In the genomic region with DNA sequence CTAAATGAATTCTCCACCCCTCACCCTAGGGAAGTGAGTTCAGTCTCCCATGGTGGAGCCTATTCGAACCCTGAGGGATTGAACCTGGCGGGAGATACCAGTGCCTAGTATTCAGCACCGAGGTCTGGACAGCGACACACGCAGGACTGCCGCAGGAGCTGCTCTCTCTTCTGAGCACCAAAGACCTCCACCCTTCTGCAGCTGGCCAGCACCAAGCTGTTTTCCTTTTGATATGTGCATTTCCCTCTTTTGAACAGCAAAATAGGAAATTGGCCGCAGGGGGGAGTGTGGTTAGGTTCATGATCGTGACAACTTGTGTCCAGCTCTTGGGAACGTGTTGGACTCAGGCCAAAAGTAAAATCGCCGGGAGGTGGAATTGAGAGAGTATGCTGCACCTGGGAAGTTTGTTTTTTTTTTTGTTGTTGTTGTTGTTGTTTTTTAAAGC, we compare ENCODE assay signal across 8 cellular contexts. TPM values are rescaled to one million over a fixed set of nuclear protein-coding genes. Genes with fewer than 3 reads are reported as not detected.
DNase-seq lines count a peak whose midpoint lies in the region; ATAC-seq and TF ChIP-seq lines count a peak whose summit lies in the region.

No MANE protein-coding gene starts in this region.

- H3K4me1 ChIP-seq in left ventricle myocardium inferior: peaks cover 36% of the 10 kb centered on the region

- H3K4me3 ChIP-seq in left ventricle myocardium inferior (no peak overlapping the region), retinal pigment epithelial cell (ENCODE audit: low read length) (no peak overlapping the region)

- no peak overlapping the region for H3K27ac ChIP-seq in left ventricle myocardium inferior (replicated peaks)

- no peaks in the 10 kb centered on the region for H3K36me3 ChIP-seq in left ventricle myocardium inferior

- no peaks in the 10 kb centered on the region for H3K9me3 ChIP-seq in left ventricle myocardium inferior (replicated peaks)

- intact Hi-C loops in left ventricle myocardium inferior (cut with micrococcal nuclease): no loop called here

- TF ChIP-seq CTCF in left ventricle myocardium inferior (IDR thresholded peaks at IDR 0.05; ENCODE audit: borderline replicate concordance) (no peak), retinal pigment epithelial cell (conservative IDR thresholded peaks at IDR 0.05; ENCODE audit: low read depth, low read length) (peak; percentile 14)

- peaks cover 79% of the 10 kb centered on the region for H3K27me3 ChIP-seq in left ventricle myocardium inferior (ENCODE audit: low read depth)

- DNase-seq in AG08396 (ENCODE audit: low spot score) (peak; percentile 80), HK-2 (ENCODE audit: unreplicated experiment) (peak; percentile 30), NOMO-1 treated with dmso at 0.1 percent for 144 hours (lab: John Stamatoyannopoulos, UW; ENCODE audit: unreplicated experiment) (peak; percentile 14), left ventricle myocardium inferior (peak; percentile 53), retinal pigment epithelial cell (ENCODE audit: low read depth) (peak; percentile 38)
- peak; percentile 48 for DNase-seq in activated naive CD4-positive, alpha-beta T cell treated with anti-CD3 and anti-CD28 coated beads, Interleukin-2, amount 50 U/mL, for 16 hours

- ATAC-seq in GM19023 (IDR thresholded peaks at IDR 0.05; ENCODE audit: unreplicated experiment) (peak; percentile 73), HG03457 (IDR thresholded peaks at IDR 0.05; ENCODE audit: unreplicated experiment) (no peak)

RNA-seq across cellular contexts. Expression of gene PCSK1, which starts 1.2 kb away (rescaled TPM):
- total RNA-seq in left ventricle myocardium inferior: 0.38 TPM

Comparison
In these comparisons a context has a peak if more than half of its experiments do, and no peak if none do; other contexts are left out.
1. DNase-seq: peak in every context shown above with its lines; median percentile 80 in AG08396; 53 in left ventricle myocardium inferior; 48 in activated naive CD4-positive, alpha-beta T cell treated with anti-CD3 and anti-CD28 coated beads, Interleukin-2, amount 50 U/mL, for 16 hours; 38 in retinal pigment epithelial cell; 30 in HK-2; 14 in NOMO-1 treated with dmso at 0.1 percent for 144 hours.